In genomic region chr11:134579709-134580634, GRCh38 we compare ENCODE assay signal across 1 cellular context.
TF ChIP-seq lines count a peak whose summit lies in the region.

No MANE protein-coding gene starts in this region.

TF ChIP-seq in HCT116, 20 proteins besides CTCF, POLR2A, EP300 and RAD21 (continued from another document):
- TF ChIP-seq, protein P1, sequence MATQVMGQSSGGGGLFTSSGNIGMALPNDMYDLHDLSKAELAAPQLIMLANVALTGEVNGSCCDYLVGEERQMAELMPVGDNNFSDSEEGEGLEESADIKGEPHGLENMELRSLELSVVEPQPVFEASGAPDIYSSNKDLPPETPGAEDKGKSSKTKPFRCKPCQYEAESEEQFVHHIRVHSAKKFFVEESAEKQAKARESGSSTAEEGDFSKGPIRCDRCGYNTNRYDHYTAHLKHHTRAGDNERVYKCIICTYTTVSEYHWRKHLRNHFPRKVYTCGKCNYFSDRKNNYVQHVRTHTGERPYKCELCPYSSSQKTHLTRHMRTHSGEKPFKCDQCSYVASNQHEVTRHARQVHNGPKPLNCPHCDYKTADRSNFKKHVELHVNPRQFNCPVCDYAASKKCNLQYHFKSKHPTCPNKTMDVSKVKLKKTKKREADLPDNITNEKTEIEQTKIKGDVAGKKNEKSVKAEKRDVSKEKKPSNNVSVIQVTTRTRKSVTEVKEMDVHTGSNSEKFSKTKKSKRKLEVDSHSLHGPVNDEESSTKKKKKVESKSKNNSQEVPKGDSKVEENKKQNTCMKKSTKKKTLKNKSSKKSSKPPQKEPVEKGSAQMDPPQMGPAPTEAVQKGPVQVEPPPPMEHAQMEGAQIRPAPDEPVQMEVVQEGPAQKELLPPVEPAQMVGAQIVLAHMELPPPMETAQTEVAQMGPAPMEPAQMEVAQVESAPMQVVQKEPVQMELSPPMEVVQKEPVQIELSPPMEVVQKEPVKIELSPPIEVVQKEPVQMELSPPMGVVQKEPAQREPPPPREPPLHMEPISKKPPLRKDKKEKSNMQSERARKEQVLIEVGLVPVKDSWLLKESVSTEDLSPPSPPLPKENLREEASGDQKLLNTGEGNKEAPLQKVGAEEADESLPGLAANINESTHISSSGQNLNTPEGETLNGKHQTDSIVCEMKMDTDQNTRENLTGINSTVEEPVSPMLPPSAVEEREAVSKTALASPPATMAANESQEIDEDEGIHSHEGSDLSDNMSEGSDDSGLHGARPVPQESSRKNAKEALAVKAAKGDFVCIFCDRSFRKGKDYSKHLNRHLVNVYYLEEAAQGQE (IDR thresholded peaks at IDR 0.05; ENCODE audit: low read depth) = no peak
- no peak for TF ChIP-seq ELF1 (IDR thresholded peaks at IDR 0.05; ENCODE audit: borderline replicate concordance, low read depth)
